23 cellular contexts compared by ENCODE assay signal in genomic region chr14:53020193-53020932, GRCh38.
DNase-seq lines count a peak whose midpoint lies in the region; ATAC-seq and TF ChIP-seq lines count a peak whose summit lies in the region.
"Had no signal": no experiment of that assay in that cellular context is flagged by ENCODE, and none has a peak within 500 bp of the region (broad histone marks: within the 10 kb centered on the region; RNA-seq: fewer than 3 reads in every experiment).

No MANE protein-coding gene starts in this region.

- POLR2A ChIA-PET in WTC11 (lab: Charles Lee): interaction anchor here (0.5 kb wide), 2 partner anchors 71 to 364 kb away, joined by 3 read pairs; no protein-coding TSS in a partner anchor

- peak overlapping the region; percentile 35 for H3K4me3 Mint-ChIP-seq in WTC11
- H3K4me3 Mint-ChIP-seq: CD4-positive, alpha-beta T cell had no signal

- H3K4me1 Mint-ChIP-seq in WTC11: peaks cover 31% of the 10 kb centered on the region
- H3K4me1 Mint-ChIP-seq: IgD-negative memory B cell had no signal

- DNase-seq in HAP-1 (ENCODE audit: low spot score in 2 of 2): peak; percentile 9 to 37
- DNase-seq in WTC11 (ENCODE audit: low spot score): no peak
- DNase-seq in smooth muscle cell (lab: John Stamatoyannopoulos, UW; ENCODE audit: unreplicated experiment): no peak
- DNase-seq in SHP77 (lab: John Stamatoyannopoulos, UW): no peak
- DNase-seq in ureter (ENCODE audit: low spot score): no peak
- DNase-seq: AML-193; CD4-positive, alpha-beta T cell; DMS53; HCEC 1CT; MM.1S; NCI-H2029; NCI-H446; NCI-H524 treated with DMSO at 0.1 percent for 48 hours; NCI-H774; PC-3; SJCRH30 had no signal

- H2AFZ ChIP-seq in smooth muscle cell (ENCODE audit: low read depth): peak overlapping the region; percentile 19

- TF ChIP-seq CTCF in WTC11 (IDR thresholded peaks at IDR 0.05): no peak
- no peak for TF ChIP-seq CTCF in smooth muscle cell (IDR thresholded peaks at IDR 0.05; ENCODE audit: borderline replicate concordance, insufficient read depth, poor library complexity, severe bottlenecking)

- H3K4me3 ChIP-seq in HAP-1: no peak overlapping the region
- H3K4me3 ChIP-seq in iPS-20b (ENCODE audit: low read length): peak overlapping the region; percentile 11; the same call in 1 of the 2 replicates
- no peak overlapping the region for H3K4me3 ChIP-seq in smooth muscle cell
- H3K4me3 ChIP-seq: A549; BLaER1 treated with 17β-estradiol and CSF1 and Interleukin-3, amounts not matched to agents 10 nM and 100 nM; SJCRH30 had no signal

- H3K9ac ChIP-seq in iPS-20b (ENCODE audit: low read depth, low read length): peak overlapping the region; percentile 39; the same call in 1 of the 2 replicates
- H3K9ac ChIP-seq in smooth muscle cell (ENCODE audit: low read depth): no peak overlapping the region
- H3K9ac ChIP-seq: BLaER1 treated with 17β-estradiol and CSF1 and Interleukin-3, amounts not matched to agents 10 nM and 100 nM; KMS-11 had no signal

- H3K4me1 ChIP-seq in HAP-1 (peaks cover 14% of the 10 kb centered on the region), iPS-20b (ENCODE audit: insufficient read depth, low read length) (peaks cover 20% of the 10 kb centered on the region; the same call in 1 of the 2 replicates), smooth muscle cell (ENCODE audit: low read depth) (peaks cover 13% of the 10 kb centered on the region)
- H3K4me1 ChIP-seq: A549; BLaER1 treated with 17β-estradiol and CSF1 and Interleukin-3, amounts not matched to agents 10 nM and 100 nM; SJCRH30 had no signal

- no peaks in the 10 kb centered on the region for H3K9me3 ChIP-seq in HAP-1
- H3K9me3 ChIP-seq in iPS-20b (ENCODE audit: insufficient read depth, low read depth, low read length): no peaks in the 10 kb centered on the region
- no peaks in the 10 kb centered on the region for H3K9me3 ChIP-seq in smooth muscle cell (replicated peaks; ENCODE audit: low read depth)
- H3K9me3 ChIP-seq: A549, SJCRH30 had no signal

- H4K20me1 ChIP-seq in smooth muscle cell (ENCODE audit: low read depth): no peaks in the 10 kb centered on the region
- H4K20me1 ChIP-seq: BLaER1 treated with 17β-estradiol and CSF1 and Interleukin-3, amounts not matched to agents 10 nM and 100 nM had no signal

- no peaks in the 10 kb centered on the region for H3K79me2 ChIP-seq in smooth muscle cell (ENCODE audit: low read depth)

- no peaks in the 10 kb centered on the region for H3K27me3 ChIP-seq in HAP-1 (ENCODE audit: low read depth)
- H3K27me3 ChIP-seq in iPS-20b (ENCODE audit: insufficient read depth, low read length): no peaks in the 10 kb centered on the region
- H3K27me3 ChIP-seq in smooth muscle cell (ENCODE audit: low read depth): no peaks in the 10 kb centered on the region
- H3K27me3 ChIP-seq: BLaER1 treated with 17β-estradiol and CSF1 and Interleukin-3, amounts not matched to agents 10 nM and 100 nM; SJCRH30 had no signal

- peaks cover 11% of the 10 kb centered on the region for H3K9me3 Mint-ChIP-seq in WTC11
- H3K9me3 Mint-ChIP-seq: CD4-positive, alpha-beta T cell had no signal

- no peak overlapping the region for H3K27ac ChIP-seq in iPS-20b (ENCODE audit: low read length)
- peak overlapping the region; percentile 60 for H3K27ac ChIP-seq in smooth muscle cell (ENCODE audit: low read depth)
- H3K27ac ChIP-seq: A549; BLaER1 treated with 17β-estradiol and CSF1 and Interleukin-3, amounts not matched to agents 10 nM and 100 nM; KMS-11; SJCRH30 had no signal

- H3K27me3 Mint-ChIP-seq in WTC11 (ENCODE audit: low read depth): no peaks in the 10 kb centered on the region
- H3K27me3 Mint-ChIP-seq: IgD-negative memory B cell had no signal

- ATAC-seq in WTC11 (peak; percentile 87), GM21390 (IDR thresholded peaks at IDR 0.05; ENCODE audit: unreplicated experiment) (no peak)
- ATAC-seq: A549, PC-3, SK-N-SH treated with all-trans-retinoic acid at 6 μM for 48 hours had no signal

- peaks cover 20% of the 10 kb centered on the region for H3F3A ChIP-seq in smooth muscle cell (ENCODE audit: low read depth)

- 50% methylated on average over 5 of the region's 5 CpGs for WGBS in smooth muscle cell (ENCODE audit: low lambda C conversion rate)

- CTCF ChIA-PET in WTC11 (lab: Charles Lee): interaction anchor here (1.3 kb wide), 1 partner anchor 195 kb away, joined by 4 read pairs; no protein-coding TSS in a partner anchor

- H3K4me2 ChIP-seq in smooth muscle cell: peak overlapping the region; percentile 33
- H3K4me2 ChIP-seq: A549; BLaER1 treated with 17β-estradiol and CSF1 and Interleukin-3, amounts not matched to agents 10 nM and 100 nM; KMS-11 had no signal

- in situ Hi-C loops in HAP-1 (cut with MboI; ENCODE audit: low sequenced_read_pairs): no loop called here

- H3K36me3 Mint-ChIP-seq in WTC11: peaks cover 9% of the 10 kb centered on the region
- H3K36me3 Mint-ChIP-seq: IgD-negative memory B cell had no signal

- H3K27ac Mint-ChIP-seq in WTC11: peak overlapping the region; percentile 88
- H3K27ac Mint-ChIP-seq: CD4-positive, alpha-beta T cell; IgD-negative memory B cell had no signal

- H3K36me3 ChIP-seq in HAP-1 (replicated peaks): no peaks in the 10 kb centered on the region
- H3K36me3 ChIP-seq in iPS-20b (ENCODE audit: insufficient read depth, low read depth, low read length): no peaks in the 10 kb centered on the region
- H3K36me3 ChIP-seq in smooth muscle cell (ENCODE audit: low read depth): no peaks in the 10 kb centered on the region
- H3K36me3 ChIP-seq: BLaER1 treated with 17β-estradiol and CSF1 and Interleukin-3, amounts not matched to agents 10 nM and 100 nM; SJCRH30 had no signal

TF ChIP-seq in WTC11, 78 proteins besides CTCF, POLR2A, EP300 and RAD21:
- TF ChIP-seq, protein P1, sequence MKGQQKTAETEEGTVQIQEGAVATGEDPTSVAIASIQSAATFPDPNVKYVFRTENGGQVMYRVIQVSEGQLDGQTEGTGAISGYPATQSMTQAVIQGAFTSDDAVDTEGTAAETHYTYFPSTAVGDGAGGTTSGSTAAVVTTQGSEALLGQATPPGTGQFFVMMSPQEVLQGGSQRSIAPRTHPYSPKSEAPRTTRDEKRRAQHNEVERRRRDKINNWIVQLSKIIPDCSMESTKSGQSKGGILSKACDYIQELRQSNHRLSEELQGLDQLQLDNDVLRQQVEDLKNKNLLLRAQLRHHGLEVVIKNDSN (CRISPR knock-in tag; IDR thresholded peaks at IDR 0.05): no peak
- no peak for TF ChIP-seq ZNF263 (CRISPR knock-in tag; IDR thresholded peaks at IDR 0.05; ENCODE audit: low read depth)
- no peak for TF ChIP-seq ZNF416 (CRISPR knock-in tag; IDR thresholded peaks at IDR 0.05)

Comparison
In these comparisons a context has a peak if more than half of its experiments do, and no peak if none do; other contexts are left out.
1. DNase-seq: peak in HAP-1 (2 of 2); none in WTC11 (single experiment), smooth muscle cell (single experiment), SHP77 (0 of 2) and ureter (single experiment).